26 cellular contexts compared by ENCODE assay signal in the genomic region with DNA sequence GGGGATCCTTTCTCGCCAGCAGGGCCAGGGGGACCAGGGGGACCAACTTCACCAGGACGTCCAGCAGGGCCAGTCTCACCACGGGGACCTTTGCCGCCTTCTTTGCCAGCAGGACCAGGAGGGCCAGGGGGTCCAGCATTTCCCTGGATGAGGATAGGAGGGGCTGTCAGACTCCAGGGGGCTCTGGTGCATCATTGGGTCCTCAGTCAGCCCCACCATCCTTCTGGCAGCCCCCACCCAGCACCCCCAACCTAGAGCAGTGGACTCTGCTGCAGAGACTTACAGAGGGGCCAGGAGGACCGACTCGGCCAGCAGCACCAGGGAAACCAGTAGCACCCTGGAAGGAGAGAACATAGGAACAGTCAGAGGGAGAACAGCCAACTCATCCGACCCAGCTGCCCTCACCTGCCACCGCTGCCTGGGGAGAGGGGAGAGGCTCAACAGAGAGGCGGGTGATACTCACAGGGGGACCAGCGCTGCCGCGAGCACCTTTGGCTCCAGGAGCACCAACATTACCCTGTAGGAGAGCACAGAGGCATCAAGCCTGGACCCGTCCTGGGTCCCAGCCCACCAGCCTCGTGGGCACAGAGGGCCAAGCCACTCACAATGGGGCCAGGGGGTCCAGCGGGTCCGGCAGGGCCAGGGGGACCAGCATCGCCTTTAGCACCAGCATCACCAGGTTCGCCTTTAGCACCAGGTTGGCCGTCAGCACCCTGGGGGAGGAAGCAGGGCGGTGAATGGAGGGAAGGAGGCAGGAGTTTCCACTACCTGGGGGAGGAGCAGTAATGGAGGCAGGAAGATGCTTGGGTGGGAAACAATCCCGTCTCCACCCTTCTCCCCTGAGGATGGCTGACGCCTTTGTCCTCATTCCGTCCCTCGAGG. TPM values are rescaled to one million over a fixed set of nuclear protein-coding genes. Genes with fewer than 3 reads are reported as not detected.
DNase-seq lines count a peak whose midpoint lies in the region; ATAC-seq and TF ChIP-seq lines count a peak whose summit lies in the region.
"Had no signal": no experiment of that assay in that cellular context is flagged by ENCODE, and none has a peak within 500 bp of the region (broad histone marks: within the 10 kb centered on the region; RNA-seq: fewer than 3 reads in every experiment).

No MANE protein-coding gene starts in this region.

- peak overlapping the region; percentile 92 for H2AK9ac ChIP-seq in IMR-90 (replicated peaks; ENCODE audit: low read depth, low read length, poor library complexity)

- H3K27me3 Mint-ChIP-seq in mesothelial cell of epicardium (ENCODE audit: low read depth) = no peaks in the 10 kb centered on the region
- H3K27me3 Mint-ChIP-seq: activated naive CD8-positive, alpha-beta T cell treated with anti-CD3 and anti-CD28 coated beads, Interleukin-2, amount 50 U/mL, for 24 hours; B cell; natural killer cell treated with Interleukin-12 subunit alpha and Interleukin-12 subunit beta and Interleukin-15 and Interleukin-18, amount 100 ng/mL, for 72 hours had no signal

- peak overlapping the region; percentile 16; the same call in 1 of the 3 replicates for H2BK15ac ChIP-seq in IMR-90 (ENCODE audit: low read depth, low read length)

- H3K36me3 ChIP-seq in IMR-90 (ENCODE audit: control insufficient read depth, insufficient read depth, low read length) = peaks cover 98% of the 10 kb centered on the region
- H3K36me3 ChIP-seq in stomach smooth muscle (ENCODE audit: control insufficient read depth in 2 of 2, insufficient read depth in 2 of 2, low read length in 2 of 2) = peaks cover 84 to 89% of the 10 kb centered on the region in 2 donors
- H3K36me3 ChIP-seq in OCI-LY7 (ENCODE audit: insufficient read depth, low read length) = no peaks in the 10 kb centered on the region
- no peaks in the 10 kb centered on the region for H3K36me3 ChIP-seq in A673 (ENCODE audit: insufficient read depth, low read length, poor library complexity, severe bottlenecking)

- no peaks in the 10 kb centered on the region for H3K79me2 ChIP-seq in OCI-LY7 (ENCODE audit: insufficient read depth, low read depth, low read length)

- H2BK120ac ChIP-seq in IMR-90 (ENCODE audit: low read depth, low read length) = peak overlapping the region; percentile 72

- peaks cover 29% of the 10 kb centered on the region for H3K36me3 Mint-ChIP-seq in mesothelial cell of epicardium
- H3K36me3 Mint-ChIP-seq: natural killer cell treated with Interleukin-12 subunit alpha and Interleukin-12 subunit beta and Interleukin-15 and Interleukin-18, amount 100 ng/mL, for 72 hours had no signal

- H4K20me1 ChIP-seq in IMR-90 (ENCODE audit: insufficient read depth, low read length) = peaks cover 94% of the 10 kb centered on the region
- H4K20me1 ChIP-seq in OCI-LY7 (ENCODE audit: insufficient read depth, low read length) = no peaks in the 10 kb centered on the region

- peak overlapping the region; percentile 58 for H3K9ac ChIP-seq in IMR-90 (ENCODE audit: low read depth, low read length)
- H3K9ac ChIP-seq in stomach smooth muscle (ENCODE audit: low read length in 2 of 2) = peak overlapping the region in 1 of 2 donors; percentile 13

- no peak overlapping the region for H3K4me2 ChIP-seq in IMR-90 (ENCODE audit: low read depth, low read length)
- no peak overlapping the region for H3K4me2 ChIP-seq in OCI-LY7 (ENCODE audit: low read length)
- H3K4me2 ChIP-seq: GM23338 had no signal

- intact Hi-C loops in IMR-90 (cut with micrococcal nuclease) (no loop called here), OCI-LY7 (cut with micrococcal nuclease; ENCODE audit: unreplicated experiment) (no loop called here), A673 (cut with micrococcal nuclease; ENCODE audit: unreplicated experiment) (no loop called here)

- no peaks in the 10 kb centered on the region for H3K27me3 ChIP-seq in IMR-90 (ENCODE audit: control insufficient read depth, insufficient read depth, low read length)
- no peaks in the 10 kb centered on the region for H3K27me3 ChIP-seq in stomach smooth muscle (ENCODE audit: control insufficient read depth in 1 of 2, insufficient read depth in 2 of 2, low read length in 2 of 2)
- H3K27me3 ChIP-seq in A673 (replicated peaks; ENCODE audit: insufficient read depth, low read depth, low read length, poor library complexity) = no peaks in the 10 kb centered on the region
- H3K27me3 ChIP-seq: testis had no signal

- H3K27ac Mint-ChIP-seq in mesothelial cell of epicardium = peak overlapping the region; percentile 93
- H3K27ac Mint-ChIP-seq: activated naive CD8-positive, alpha-beta T cell treated with anti-CD3 and anti-CD28 coated beads, Interleukin-2, amount 50 U/mL, for 24 hours; activated T-helper 2 cell treated with anti-CD3 and anti-CD28 coated beads, Interferon-gamma antibody, Interleukin-2, Interleukin-4, amounts not matched to agents 10 μg/mL and 5 μg/mL and 100 μg/mL, durations not matched to agents 14 hours and 24 hours and 36 hours; B cell; GM23338; natural killer cell treated with Interleukin-12 subunit alpha and Interleukin-12 subunit beta and Interleukin-15 and Interleukin-18, amount 100 ng/mL, for 72 hours had no signal

- no TSS peak for BruUV-seq in IMR-90 (replicated peaks; lab: Mats Ljungman, UMichigan)
- BruUV-seq in OCI-LY7 (replicated peaks; lab: Mats Ljungman, UMichigan) = no TSS peak
- BruUV-seq in A673 (replicated peaks; lab: Mats Ljungman, UMichigan) = no TSS peak

- no peaks in the 10 kb centered on the region for H3K9me2 ChIP-seq in OCI-LY7 (ENCODE audit: insufficient read depth, low read length)

- H3K9me3 ChIP-seq in IMR-90 (ENCODE audit: control insufficient read depth, insufficient read depth, low read length) (no peaks in the 10 kb centered on the region), stomach smooth muscle (ENCODE audit: control insufficient read depth in 2 of 2, low read length in 2 of 2) (no peaks in the 10 kb centered on the region), OCI-LY7 (ENCODE audit: low read length) (no peaks in the 10 kb centered on the region), A673 (ENCODE audit: low read depth, low read length, poor library complexity, severe bottlenecking) (no peaks in the 10 kb centered on the region)
- H3K9me3 ChIP-seq: Caco-2, testis had no signal

- H3K56ac ChIP-seq in IMR-90 (ENCODE audit: extremely low read depth, insufficient read depth, low read length) = peak overlapping the region; percentile 88

- no peaks in the 10 kb centered on the region; the same call in 1 of the 2 replicates for H3K9me1 ChIP-seq in IMR-90 (ENCODE audit: insufficient read depth, low read length)

- POLR2A ChIA-PET in IMR-90 (lab: Charles Lee; ENCODE audit: unreplicated experiment) = interaction anchor here (0.5 to 3.6 kb wide), 4 partner anchors 8 to 31 kb away, joined by 3 to 17 read pairs (median 6); a partner anchor contains a TSS
- POLR2A ChIA-PET in OCI-LY7 (lab: Charles Lee) = no interaction called here
- POLR2A ChIA-PET in A673 (lab: Charles Lee; ENCODE audit: low non-redundant PET) = no interaction called here

- H3K4ac ChIP-seq in IMR-90 (ENCODE audit: low read depth, low read length) = peak overlapping the region; percentile 100

- peak overlapping the region; percentile 83 for H4K5ac ChIP-seq in IMR-90 (ENCODE audit: low read depth, low read length)

- peak; percentile 0; the same call in 1 of the 2 replicates for ATAC-seq in IMR-90 (ENCODE audit: low read depth)
- no peak for ATAC-seq in GM18873 (IDR thresholded peaks at IDR 0.05; ENCODE audit: low FRiP score, unreplicated experiment)
- ATAC-seq: activated naive CD8-positive, alpha-beta T cell treated with anti-CD3 and anti-CD28 coated beads, Interleukin-2, amount 50 U/mL, for 24 hours; GM23338; natural killer cell treated with Interleukin-12 subunit alpha and Interleukin-12 subunit beta and Interleukin-15 and Interleukin-18, amount 100 ng/mL, for 72 hours had no signal

- TF ChIP-seq CTCF in IMR-90 (conservative IDR thresholded peaks at IDR 0.05; ENCODE audit: low read depth, low read length) (no peak), coronary artery (IDR thresholded peaks at IDR 0.05) (no peak), mesothelial cell of epicardium (IDR thresholded peaks at IDR 0.05; ENCODE audit: unreplicated experiment) (no peak), OCI-LY7 (conservative IDR thresholded peaks at IDR 0.05; ENCODE audit: low read length) (no peak), A673 (conservative IDR thresholded peaks at IDR 0.05; ENCODE audit: low read depth, low read length) (no peak)

- H3K79me1 ChIP-seq in IMR-90 (ENCODE audit: low read depth in 1 of 2, low read length in 2 of 2) = peaks cover 4 to 89% of the 10 kb centered on the region in 2 experiments; a peak in 3 of 4 replicates

- H3K4me3 ChIP-seq in IMR-90 (ENCODE audit: insufficient read depth, low read depth, low read length) = no peak overlapping the region
- no peak overlapping the region for H3K4me3 ChIP-seq in coronary artery
- H3K4me3 ChIP-seq in stomach smooth muscle (ENCODE audit: low read length in 2 of 2) = no peak overlapping the region
- no peak overlapping the region for H3K4me3 ChIP-seq in OCI-LY7 (ENCODE audit: low read depth, low read length, poor library complexity, severe bottlenecking)
- H3K4me3 ChIP-seq in A673 (ENCODE audit: low read depth, low read length, poor library complexity, severe bottlenecking) = no peak overlapping the region
- H3K4me3 ChIP-seq: GM23338, testis had no signal

- WGBS in IMR-90 (ENCODE audit: extremely low coverage in 2 of 2, insufficient read length in 1 of 2), 2 experiments = 61% methylated on average over 3 of the region's 24 CpGs; no CpG with 5 or more reads in 1 of the 2 experiments

- peak overlapping the region; percentile 99 for H2BK5ac ChIP-seq in IMR-90 (ENCODE audit: low read depth, low read length, poor library complexity, severe bottlenecking)

- peak overlapping the region; percentile 91 for H3K14ac ChIP-seq in IMR-90 (replicated peaks; ENCODE audit: low read depth, low read length)

- TF ChIP-seq RAD21 in IMR-90 (IDR thresholded peaks at IDR 0.05; ENCODE audit: low read length) = no peak

- H3K18ac ChIP-seq in IMR-90 (ENCODE audit: low read depth, low read length) = peak overlapping the region; percentile 93

- peaks cover 29% of the 10 kb centered on the region for H3K4me1 Mint-ChIP-seq in mesothelial cell of epicardium

- H2AFZ ChIP-seq in IMR-90 (replicated peaks; ENCODE audit: low read length, poor library complexity) (peak overlapping the region; percentile 69), OCI-LY7 (ENCODE audit: low read length) (no peak overlapping the region)
- H2AFZ ChIP-seq: GM23338 had no signal

- in situ Hi-C loops in IMR-90 (cut with MboI; ENCODE audit: low sequenced_read_pairs) = no loop called here

- H2AK5ac ChIP-seq in IMR-90 (ENCODE audit: low read depth, low read length) = peak overlapping the region; percentile 93

- CTCF ChIA-PET in IMR-90 (lab: Yijun Ruan, JAX) = no interaction called here
- CTCF ChIA-PET in OCI-LY7 (lab: Charles Lee; ENCODE audit: unreplicated experiment) = no interaction called here
- CTCF ChIA-PET in A673 (lab: Charles Lee) = no interaction called here

- H3K23ac ChIP-seq in IMR-90 (ENCODE audit: low read depth, low read length) = peak overlapping the region; percentile 91

- peak overlapping the region; percentile 65 to 86 for H4K8ac ChIP-seq in IMR-90 (ENCODE audit: low read depth in 2 of 2, low read length in 2 of 2)

- dilution Hi-C loops in IMR-90 (cut with HindIII; ENCODE audit: low sequenced_read_pairs, unreplicated experiment) = no loop called here

- H2BK20ac ChIP-seq in IMR-90 (ENCODE audit: low read depth, low read length) = peak overlapping the region; percentile 35; the same call in 1 of the 2 replicates

- H3K9me3 Mint-ChIP-seq in mesothelial cell of epicardium = no peaks in the 10 kb centered on the region
- H3K9me3 Mint-ChIP-seq: activated naive CD8-positive, alpha-beta T cell treated with anti-CD3 and anti-CD28 coated beads, Interleukin-2, amount 50 U/mL, for 24 hours; activated T-helper 2 cell treated with anti-CD3 and anti-CD28 coated beads, Interferon-gamma antibody, Interleukin-2, Interleukin-4, amounts not matched to agents 10 μg/mL and 5 μg/mL and 100 μg/mL, durations not matched to agents 14 hours and 24 hours and 36 hours; GM23338; natural killer cell treated with Interleukin-12 subunit alpha and Interleukin-12 subunit beta and Interleukin-15 and Interleukin-18, amount 100 ng/mL, for 72 hours had no signal

- peak overlapping the region; percentile 83 for H4K91ac ChIP-seq in IMR-90 (ENCODE audit: insufficient read depth, low read depth, low read length)

- H3K27ac ChIP-seq in IMR-90 (ENCODE audit: insufficient read depth, low read length) (peak overlapping the region; percentile 99), coronary artery (peak overlapping the region; percentile 92 to 97), stomach smooth muscle (ENCODE audit: low read length) (peak overlapping the region; percentile 53), OCI-LY7 (ENCODE audit: low read depth, low read length, poor library complexity, severe bottlenecking) (no peak overlapping the region), A673 (ENCODE audit: low read depth, low read length, poor library complexity, severe bottlenecking) (no peak overlapping the region)
- H3K27ac ChIP-seq: testis had no signal

- H3K4me3 Mint-ChIP-seq in mesothelial cell of epicardium = no peak overlapping the region
- H3K4me3 Mint-ChIP-seq: activated naive CD8-positive, alpha-beta T cell treated with anti-CD3 and anti-CD28 coated beads, Interleukin-2, amount 50 U/mL, for 24 hours; B cell; GM23338; natural killer cell treated with Interleukin-12 subunit alpha and Interleukin-12 subunit beta and Interleukin-15 and Interleukin-18, amount 100 ng/mL, for 72 hours had no signal

- DNase-seq in IMR-90 = peak; percentile 81
- DNase-seq in coronary artery (ENCODE audit: low spot score) = no peak
- DNase-seq in mesothelial cell of epicardium (ENCODE audit: low spot score in 2 of 2, unreplicated experiment in 2 of 2) = no peak
- no peak for DNase-seq in OCI-LY7 (ENCODE audit: low spot score)
- DNase-seq in DMS114 treated with DMSO at 0.1 percent for 48 hours (lab: John Stamatoyannopoulos, UW; ENCODE audit: unreplicated experiment) = no peak
- no peak for DNase-seq in A673 (ENCODE audit: low spot score)
- DNase-seq: activated CD4-positive, alpha-beta T cell treated with anti-CD3 and anti-CD28 coated beads for 4 hours; activated naive CD8-positive, alpha-beta T cell treated with anti-CD3 and anti-CD28 coated beads, Interleukin-2, amount 50 U/mL, for 24 hours; Caco-2; effector memory CD4-positive, alpha-beta T cell; Karpas-422; mammary epithelial cell; NCI-H1092; NCI-H2081 treated with DMSO at 0.1 percent for 48 hours; NCI-H524; stimulated activated CD4-positive, alpha-beta T cell treated with anti-CD3 and anti-CD28 coated beads, Interleukin-12 subunit alpha, Interleukin-12 subunit beta, amount 100 ng/mL, for 4 hours; SW 1271; testis had no signal

- no peak; the same call in none of the 2 replicates for TF ChIP-seq POLR2A in IMR-90 (IDR thresholded peaks at IDR 0.05; ENCODE audit: low read depth, low read length)

- H3K4me1 ChIP-seq in IMR-90 (ENCODE audit: control insufficient read depth, insufficient read depth, low read length) (peaks cover 26% of the 10 kb centered on the region), stomach smooth muscle (ENCODE audit: control insufficient read depth, insufficient read depth, low read length) (peaks cover 71% of the 10 kb centered on the region), OCI-LY7 (ENCODE audit: insufficient read depth, low read length, poor library complexity, severe bottlenecking) (peaks cover 6% of the 10 kb centered on the region), A673 (ENCODE audit: insufficient read depth, low read length, poor library complexity, severe bottlenecking) (no peaks in the 10 kb centered on the region)
- H3K4me1 ChIP-seq: Caco-2, testis had no signal

RNA-seq across cellular contexts. Expression of a gene that starts 11.8 kb away (rescaled TPM):
- total RNA-seq in IMR-90 (2012; rRNA removed) = 1,825 and 2,180 TPM in 2 replicates
- polyA plus RNA-seq in IMR-90 (2012; rRNA removed) = 4,117 and 4,350 TPM in 2 replicates
- polyA plus RNA-seq in IMR-90 (2012; cell fraction: cytosol; rRNA removed) = 6,648 and 7,973 TPM in 2 replicates
- polyA plus RNA-seq in IMR-90 (2012; cell fraction: nucleus; rRNA removed; ENCODE audit: low replicate concordance) = 7,018 and 18,611 TPM in 2 replicates
- 3,780 to 4,004 TPM (median 3,972 TPM) in 3 replicates for total RNA-seq in mesothelial cell of epicardium
- not detected in 2 replicates for total RNA-seq in OCI-LY7 (2014; rRNA removed; shearing (Covaris generic))
- not detected in 2 replicates for total RNA-seq in OCI-LY7 (2022)
- 24.6 and 44.7 TPM in 2 replicates for total RNA-seq in A673 (2021)

RNA-seq across cellular contexts. Expression of a gene that starts 23.8 kb away (rescaled TPM):
- total RNA-seq in IMR-90 (2012; rRNA removed) (not detected in 2 replicates), mesothelial cell of epicardium (not detected in 3 replicates), OCI-LY7 (2022) (1.1 TPM in 1 of 2 replicates, not detected in the other), A673 (2021) (not detected in 2 replicates)
- polyA plus RNA-seq in IMR-90 (2012; rRNA removed) = 0.19 and 0.55 TPM in 2 replicates
- polyA plus RNA-seq in IMR-90 (2012; cell fraction: cytosol; rRNA removed) = 0.36 and 0.43 TPM in 2 replicates
- 0.34 TPM in 1 of 2 replicates, not detected in the other for polyA plus RNA-seq in IMR-90 (2012; cell fraction: nucleus; rRNA removed; ENCODE audit: low replicate concordance)
- 0.57 TPM in 1 of 2 replicates, not detected in the other for total RNA-seq in OCI-LY7 (2014; rRNA removed; shearing (Covaris generic))
- total RNA-seq: Caco-2, GM23338, HT-29, mammary epithelial cell, pulmonary artery endothelial cell had no signal
- polyA plus RNA-seq: mammary epithelial cell had no signal

RNA-seq across cellular contexts. Expression of a gene that starts 39.2 kb away (rescaled TPM):
- total RNA-seq in IMR-90 (2012; rRNA removed) (28.0 and 38.6 TPM in 2 replicates), mesothelial cell of epicardium (56.4 to 58.6 TPM (median 56.6 TPM) in 3 replicates), OCI-LY7 (2022) (73.9 and 87.0 TPM in 2 replicates), A673 (2021) (61.3 and 68.4 TPM in 2 replicates)
- 23.0 and 25.8 TPM in 2 replicates for polyA plus RNA-seq in IMR-90 (2012; rRNA removed)
- 16.2 and 19.3 TPM in 2 replicates for polyA plus RNA-seq in IMR-90 (2012; cell fraction: cytosol; rRNA removed)
- 42.2 and 55.1 TPM in 2 replicates for polyA plus RNA-seq in IMR-90 (2012; cell fraction: nucleus; rRNA removed; ENCODE audit: low replicate concordance)
- total RNA-seq in OCI-LY7 (2014; rRNA removed; shearing (Covaris generic)) = 45.3 and 73.2 TPM in 2 replicates

RNA-seq across cellular contexts. Expression of a gene that starts 59.7 kb away (rescaled TPM):
- total RNA-seq in IMR-90 (2012; rRNA removed) = 1.4 TPM in 2 replicates
- polyA plus RNA-seq in IMR-90 (2012; rRNA removed) = 6.2 and 6.7 TPM in 2 replicates
- polyA plus RNA-seq in IMR-90 (2012; cell fraction: cytosol; rRNA removed) = 2.7 and 5.4 TPM in 2 replicates
- 20.9 and 34.4 TPM in 2 replicates for polyA plus RNA-seq in IMR-90 (2012; cell fraction: nucleus; rRNA removed; ENCODE audit: low replicate concordance)
- 17.3 to 20.0 TPM (median 19.4 TPM) in 3 replicates for total RNA-seq in mesothelial cell of epicardium
- total RNA-seq in OCI-LY7 (2014; rRNA removed; shearing (Covaris generic)) = not detected in 2 replicates
- 0.13 and 0.59 TPM in 2 replicates for total RNA-seq in OCI-LY7 (2022)
- 45.0 and 51.4 TPM in 2 replicates for total RNA-seq in A673 (2021)

Comparison
In these comparisons a context has a peak if more than half of its experiments do, and no peak if none do; other contexts are left out.
1. H3K27ac ChIP-seq: peak in IMR-90 (single experiment), coronary artery (2 of 2) and stomach smooth muscle (single experiment); none in OCI-LY7 (single experiment) and A673 (single experiment).
2. RNA of a gene that starts 11.8 kb away (total RNA-seq): 3,780 to 4,004 TPM in mesothelial cell of epicardium and 1,825 to 2,180 TPM in IMR-90; 24.6 to 44.7 TPM in A673 and not detected in OCI-LY7; every median in the first group is over 10 times any median in the second.